Comparison of ENCODE assay signal across 8 cellular contexts in genomic region chr22:24503137-24503850, GRCh38. TPM values are rescaled to one million over a fixed set of nuclear protein-coding genes. Genes with fewer than 3 reads are reported as not detected.
A peak's percentile ranks its signal among the peaks of the same experiment; 100 is the strongest.
DNase-seq lines count a peak whose midpoint lies in the region; ATAC-seq and TF ChIP-seq lines count a peak whose summit lies in the region.

No MANE protein-coding gene starts in this region.

- no peak overlapping the region for H4K8ac ChIP-seq in H9 (replicated peaks; ENCODE audit: insufficient read length, low read depth, low read length)

- H3K9ac ChIP-seq in H9 (ENCODE audit: extremely low read depth, insufficient read length, low read length) (no peak overlapping the region), smooth muscle cell (ENCODE audit: low read depth) (no peak overlapping the region)

- H3K79me1 ChIP-seq in H9 (ENCODE audit: insufficient read depth, low read depth, low read length, poor library complexity, severe bottlenecking) = no peaks in the 10 kb centered on the region

- no peaks in the 10 kb centered on the region for H3K79me2 ChIP-seq in H9 (ENCODE audit: insufficient read depth, low read length)
- H3K79me2 ChIP-seq in smooth muscle cell (ENCODE audit: low read depth) = no peaks in the 10 kb centered on the region

- no peak overlapping the region for H3K27ac ChIP-seq in H9 (ENCODE audit: insufficient read length, low read depth, low read length)
- no peak overlapping the region for H3K27ac ChIP-seq in smooth muscle cell (ENCODE audit: low read depth)

- no peak overlapping the region for H3T11ph ChIP-seq in H9 (ENCODE audit: low read length)

- no peaks in the 10 kb centered on the region for H3K9me3 ChIP-seq in H9 (ENCODE audit: control insufficient read depth, low read depth, low read length)
- H3K9me3 ChIP-seq in smooth muscle cell (replicated peaks; ENCODE audit: low read depth) = no peaks in the 10 kb centered on the region

- no peak overlapping the region for H4K5ac ChIP-seq in H9 (ENCODE audit: insufficient read length, low read depth, low read length)

- no peaks in the 10 kb centered on the region for H3F3A ChIP-seq in smooth muscle cell (ENCODE audit: low read depth)

- peak; percentile 85 to 89 for ATAC-seq in activated T-cell treated with anti-CD3 and anti-CD28 coated beads, Interleukin-2, amount 50 U/mL, for 72 hours (replicated peaks in 1 of 2)
- no peak for ATAC-seq in HG02763 (IDR thresholded peaks at IDR 0.05; ENCODE audit: unreplicated experiment)

- H3K27me3 ChIP-seq in H9 (ENCODE audit: insufficient read depth, low read length) (no peaks in the 10 kb centered on the region), smooth muscle cell (ENCODE audit: low read depth) (peaks cover 4% of the 10 kb centered on the region)

- H3K9me3 Mint-ChIP-seq in H9 = no peaks in the 10 kb centered on the region; a peak in 1 of 5 replicates
- H3K9me3 Mint-ChIP-seq in activated T-cell treated with anti-CD3 and anti-CD28 coated beads, Interleukin-2, amount 50 U/mL, for 72 hours = no peaks in the 10 kb centered on the region

- no peaks in the 10 kb centered on the region for H3K36me3 ChIP-seq in smooth muscle cell (ENCODE audit: low read depth)

- no peak overlapping the region for H2BK120ac ChIP-seq in H9 (ENCODE audit: low read depth, low read length, poor library complexity, severe bottlenecking)

- H2BK15ac ChIP-seq in H9 (ENCODE audit: low read depth, low read length) = no peak overlapping the region

- peak; percentile 10 for DNase-seq in COR-L47 (lab: John Stamatoyannopoulos, UW)
- DNase-seq in H9 = peak; percentile 71
- DNase-seq in RPMI8226 = peak; percentile 79
- DNase-seq in activated T-cell treated with anti-CD3 and anti-CD28 coated beads, Interleukin-2, amount 50 U/mL, for 72 hours = peak; percentile 59 to 71
- DNase-seq in globus pallidus (ENCODE audit: low spot score) = peak; percentile 43
- no peak for DNase-seq in smooth muscle cell (lab: John Stamatoyannopoulos, UW; ENCODE audit: unreplicated experiment)
- DNase-seq in midbrain (lab: John Stamatoyannopoulos, UW) = no peak

- H3K4me1 Mint-ChIP-seq in H9 = peaks cover 38 to 46% of the 10 kb centered on the region in 2 experiments
- H3K4me1 Mint-ChIP-seq in activated T-cell treated with anti-CD3 and anti-CD28 coated beads, Interleukin-2, amount 50 U/mL, for 72 hours (ENCODE audit: low read depth) = peaks cover 17% of the 10 kb centered on the region

- no peaks in the 10 kb centered on the region for H4K20me1 ChIP-seq in H9 (ENCODE audit: control insufficient read depth, insufficient read depth, insufficient read length)
- H4K20me1 ChIP-seq in smooth muscle cell (ENCODE audit: low read depth) = no peaks in the 10 kb centered on the region

- H3K18ac ChIP-seq in H9 (ENCODE audit: insufficient read length, low read depth, low read length) = no peak overlapping the region

- H3K4ac ChIP-seq in H9 (ENCODE audit: low read depth, low read length) = no peak overlapping the region

- no peak overlapping the region for H3K14ac ChIP-seq in H9 (ENCODE audit: insufficient read depth, low read length)

- H3K23me2 ChIP-seq in H9 (ENCODE audit: insufficient read length, low read depth, low read length, poor library complexity, severe bottlenecking) = no peaks in the 10 kb centered on the region

- H3K4me3 Mint-ChIP-seq in H9 = no peak overlapping the region
- no peak overlapping the region for H3K4me3 Mint-ChIP-seq in activated T-cell treated with anti-CD3 and anti-CD28 coated beads, Interleukin-2, amount 50 U/mL, for 72 hours

- TF ChIP-seq CTCF in H9 (conservative IDR thresholded peaks at IDR 0.05) (peak; percentile 85), smooth muscle cell (IDR thresholded peaks at IDR 0.05; ENCODE audit: borderline replicate concordance, insufficient read depth, poor library complexity, severe bottlenecking) (peak; percentile 57)

- H2BK20ac ChIP-seq in H9 (ENCODE audit: low read depth, low read length, poor library complexity, severe bottlenecking) = no peak overlapping the region

- H2BK5ac ChIP-seq in H9 (ENCODE audit: insufficient read length, low read length) = no peak overlapping the region

- no peaks in the 10 kb centered on the region for H3K36me3 Mint-ChIP-seq in H9 (ENCODE audit: insufficient read depth in 1 of 3, low read depth in 3 of 3)
- no peaks in the 10 kb centered on the region for H3K36me3 Mint-ChIP-seq in activated T-cell treated with anti-CD3 and anti-CD28 coated beads, Interleukin-2, amount 50 U/mL, for 72 hours (ENCODE audit: insufficient read depth in 2 of 2)

- H2AFZ ChIP-seq in H9 (ENCODE audit: low read length) (no peak overlapping the region), smooth muscle cell (ENCODE audit: low read depth) (no peak overlapping the region)

- no peak overlapping the region for H3K23ac ChIP-seq in H9 (ENCODE audit: insufficient read length, low read depth, low read length)

- H2AK5ac ChIP-seq in H9 (ENCODE audit: insufficient read length, low read length) = no peak overlapping the region

- H3K27ac Mint-ChIP-seq in H9 = no peak overlapping the region; a peak in 1 of 7 replicates
- no peak overlapping the region for H3K27ac Mint-ChIP-seq in activated T-cell treated with anti-CD3 and anti-CD28 coated beads, Interleukin-2, amount 50 U/mL, for 72 hours

- peaks cover 13% of the 10 kb centered on the region for H3K27me3 Mint-ChIP-seq in H9 (ENCODE audit: low read depth)
- H3K27me3 Mint-ChIP-seq in activated T-cell treated with anti-CD3 and anti-CD28 coated beads, Interleukin-2, amount 50 U/mL, for 72 hours (ENCODE audit: low read depth) = no peaks in the 10 kb centered on the region

- no peak overlapping the region for H3K4me2 ChIP-seq in H9 (ENCODE audit: insufficient read depth, insufficient read length, low read length)
- H3K4me2 ChIP-seq in smooth muscle cell = no peak overlapping the region

- no peaks in the 10 kb centered on the region; the same call in 1 of the 2 replicates for H3K4me1 ChIP-seq in H9 (ENCODE audit: insufficient read depth, low read length)
- peaks cover 6% of the 10 kb centered on the region for H3K4me1 ChIP-seq in smooth muscle cell (ENCODE audit: low read depth)

- no peak overlapping the region for H3K4me3 ChIP-seq in smooth muscle cell

- H2BK12ac ChIP-seq in H9 (ENCODE audit: insufficient read length, low read depth, low read length) = no peak overlapping the region

- H4K91ac ChIP-seq in H9 (ENCODE audit: insufficient read length, low read depth, low read length) = no peak overlapping the region

- no peak overlapping the region for H3K56ac ChIP-seq in H9 (ENCODE audit: insufficient read length, low read depth, low read length)

- no CpG with 5 or more reads among the region's 7 CpGs for WGBS in H9 (ENCODE audit: extremely low coverage, insufficient read length, low lambda C conversion rate)
- 65% methylated on average over 7 of the region's 7 CpGs for WGBS in smooth muscle cell (ENCODE audit: low lambda C conversion rate)

RNA-seq across cellular contexts. Expression of gene UPB1, which starts 8.2 kb away (rescaled TPM):
- total RNA-seq in H9 (2021) (0.07 TPM in 1 of 2 replicates, not detected in the other), smooth muscle cell (not detected in 2 replicates)
- total RNA-seq in activated T-cell treated with anti-CD3 and anti-CD28 coated beads, Interleukin-2, amount 50 U/mL, for 72 hours = 1 to 10 TPM in 1 of 2 donors, under 1 TPM in 1; 0.26 to 1.2 TPM
- polyA plus RNA-seq in smooth muscle cell = 0.21 and 0.38 TPM in 2 replicates

RNA-seq across cellular contexts. Expression of gene GUCD1, which starts 51.6 kb away (rescaled TPM):
- total RNA-seq in H9 (2021) (87.4 and 99.8 TPM in 2 replicates), smooth muscle cell (54.3 and 64.6 TPM in 2 replicates)
- total RNA-seq in activated T-cell treated with anti-CD3 and anti-CD28 coated beads, Interleukin-2, amount 50 U/mL, for 72 hours = 10 to 100 TPM; 96.4 to 98.2 TPM
- 43.6 and 56.0 TPM in 2 replicates for polyA plus RNA-seq in smooth muscle cell

RNA-seq across cellular contexts. Expression of gene SNRPD3, which starts 52.5 kb away (rescaled TPM):
- total RNA-seq in H9 (2021) (205 and 212 TPM in 2 replicates), smooth muscle cell (114 and 198 TPM in 2 replicates)
- total RNA-seq in activated T-cell treated with anti-CD3 and anti-CD28 coated beads, Interleukin-2, amount 50 U/mL, for 72 hours = 10 to 100 TPM; 69.3 to 76.5 TPM
- polyA plus RNA-seq in smooth muscle cell = 92.3 and 97.6 TPM in 2 replicates

Comparison
In these comparisons a context has a peak if more than half of its experiments do, and no peak if none do; other contexts are left out.
1. DNase-seq: peak in COR-L47 (single experiment), H9 (single experiment), RPMI8226 (single experiment), activated T-cell treated with anti-CD3 and anti-CD28 coated beads, Interleukin-2, amount 50 U/mL, for 72 hours (2 of 2) and globus pallidus (single experiment); none in smooth muscle cell (single experiment) and midbrain (single experiment).